In genomic region chr5:80406980-80407734, GRCh38 we compare ENCODE assay signal across 8 cellular contexts. TPM values are rescaled to one million over a fixed set of nuclear protein-coding genes. Genes with fewer than 3 reads are reported as not detected.
DNase-seq lines count a peak whose midpoint lies in the region; ATAC-seq and TF ChIP-seq lines count a peak whose summit lies in the region.

No MANE protein-coding gene starts in this region.

- H3K4me3 ChIP-seq in BE2C (ENCODE audit: low read depth, low read length) (peak overlapping the region; percentile 89), SJSA1 (peak overlapping the region; percentile 72), upper lobe of left lung (peak overlapping the region; percentile 30 to 92 (median 70))

- peak overlapping the region; percentile 91 for H3K4me3 Mint-ChIP-seq in mesothelial cell of epicardium

- H3K27me3 ChIP-seq in BE2C (no peaks in the 10 kb centered on the region), SJSA1 (replicated peaks) (no peaks in the 10 kb centered on the region), upper lobe of left lung (no peaks in the 10 kb centered on the region)

- H3K27ac ChIP-seq in SJSA1 (peak overlapping the region; percentile 94), upper lobe of left lung (peak overlapping the region; percentile 97 to 99 (median 98))

- no peaks in the 10 kb centered on the region for H3K9me3 Mint-ChIP-seq in mesothelial cell of epicardium

- H3K27me3 Mint-ChIP-seq in mesothelial cell of epicardium (ENCODE audit: low read depth): no peaks in the 10 kb centered on the region

- DNase-seq in BE2C (no peak), SJSA1 (ENCODE audit: low read depth in 1 of 2, low spot score in 2 of 2) (no peak), dermis microvascular lymphatic vessel endothelial cell (ENCODE audit: low read depth in 2 of 2) (peak; percentile 80 to 89), mesothelial cell of epicardium (ENCODE audit: low spot score in 2 of 2, unreplicated experiment in 2 of 2) (peak in 1 of 2 experiments; percentile 39), upper lobe of left lung (peak; percentile 24 to 46), NCI-H128 (lab: John Stamatoyannopoulos, UW; ENCODE audit: unreplicated experiment) (no peak), NCI-H1436 (lab: John Stamatoyannopoulos, UW) (no peak)

- no peak for TF ChIP-seq EP300 in upper lobe of left lung (IDR thresholded peaks at IDR 0.05)

- no peaks in the 10 kb centered on the region for H3K9me3 ChIP-seq in BE2C
- H3K9me3 ChIP-seq in SJSA1 (replicated peaks): no peaks in the 10 kb centered on the region
- peaks cover 0 to 3% (median 0%) of the 10 kb centered on the region in 4 donors for H3K9me3 ChIP-seq in upper lobe of left lung

- H3K27ac Mint-ChIP-seq in mesothelial cell of epicardium: peak overlapping the region; percentile 99

- H3K4me1 ChIP-seq in BE2C (no peaks in the 10 kb centered on the region; the same call in 1 of the 2 replicates), SJSA1 (replicated peaks) (peaks cover 11% of the 10 kb centered on the region), upper lobe of left lung (peaks cover 9 to 25% (median 23%) of the 10 kb centered on the region in 4 donors)

- TF ChIP-seq CTCF in BE2C (IDR thresholded peaks at IDR 0.05; ENCODE audit: low read depth, low read length): no peak
- no peak for TF ChIP-seq CTCF in mesothelial cell of epicardium (IDR thresholded peaks at IDR 0.05; ENCODE audit: unreplicated experiment)
- no peak for TF ChIP-seq CTCF in upper lobe of left lung (IDR thresholded peaks at IDR 0.05)

- 14 to 17% methylated on average over 30 to 31 of the region's 31 CpGs for WGBS in upper lobe of left lung, 2 donors

- no peak for TF ChIP-seq POLR2A in upper lobe of left lung (IDR thresholded peaks at IDR 0.05)

- H3K36me3 ChIP-seq in BE2C (no peaks in the 10 kb centered on the region; the same call in 1 of the 2 replicates), SJSA1 (peaks cover 3% of the 10 kb centered on the region), upper lobe of left lung (no peaks in the 10 kb centered on the region)

- no peaks in the 10 kb centered on the region for H3K36me3 Mint-ChIP-seq in mesothelial cell of epicardium

- ATAC-seq in GM21528 (IDR thresholded peaks at IDR 0.05; ENCODE audit: low FRiP score, unreplicated experiment) (peak; percentile 52), upper lobe of left lung (ENCODE audit: low FRiP score in 2 of 2) (peak; percentile 4 to 92)

- H3K4me1 Mint-ChIP-seq in mesothelial cell of epicardium: peaks cover 23% of the 10 kb centered on the region

RNA-seq across cellular contexts. Expression of gene ZFYVE16, which starts 0.7 kb away (rescaled TPM):
- polyA plus RNA-seq in BE2C (2012; ENCODE audit: insufficient read depth, insufficient read length, low read depth): 18.5 TPM
- total RNA-seq in SJSA1 (2014; rRNA removed; shearing (Covaris generic)): 30.1 and 30.9 TPM in 2 replicates
- total RNA-seq in dermis microvascular lymphatic vessel endothelial cell: 25.2 and 34.8 TPM in 2 replicates
- 67.6 to 76.6 TPM (median 75.1 TPM) in 3 replicates for total RNA-seq in mesothelial cell of epicardium
- total RNA-seq in upper lobe of left lung: 10 to 100 TPM; 27.7 to 52.4 (median 40.2) TPM

Comparison
In these comparisons a context has a peak if more than half of its experiments do, and no peak if none do; other contexts are left out.
1. DNase-seq: peak in dermis microvascular lymphatic vessel endothelial cell (2 of 2) and upper lobe of left lung (2 of 2); none in BE2C (single experiment), SJSA1 (0 of 2), NCI-H128 (single experiment) and NCI-H1436 (single experiment).
2. Peak in every context shown above with its lines, with median percentiles within 50 percentile points of each other: H3K4me3 ChIP-seq.